Comparison of ENCODE assay signal across 7 cellular contexts in the genomic region with DNA sequence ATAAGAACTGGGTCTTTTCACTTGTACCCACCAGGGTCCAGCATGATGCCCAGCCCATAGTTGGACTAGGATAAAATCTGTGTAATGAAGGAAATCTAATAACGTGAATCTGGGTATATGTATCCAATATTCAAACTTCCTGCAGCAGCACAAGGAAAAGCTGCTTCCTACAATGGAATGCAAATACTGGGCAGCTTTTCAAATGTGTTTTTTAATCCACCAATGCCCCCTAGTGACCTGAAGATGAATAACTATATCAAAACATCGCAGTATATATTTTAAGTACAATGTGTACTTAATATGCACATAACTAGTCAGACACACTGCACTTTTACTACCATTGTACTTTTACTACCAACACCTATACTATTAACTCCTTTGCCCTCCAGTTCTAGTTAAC.
DNase-seq lines count a peak whose midpoint lies in the region; ATAC-seq and TF ChIP-seq lines count a peak whose summit lies in the region.

No MANE protein-coding gene starts in this region.

- no peak overlapping the region for H3K9ac ChIP-seq in MM.1S (ENCODE audit: low read length)

- H3K27ac ChIP-seq in MM.1S (ENCODE audit: low read length), result no peak overlapping the region
- peak overlapping the region; percentile 61 for H3K27ac ChIP-seq in VCaP

- no peak overlapping the region for H3K4me3 ChIP-seq in MM.1S (ENCODE audit: low read length)

- no peak for ATAC-seq in GM18867 (IDR thresholded peaks at IDR 0.05; ENCODE audit: unreplicated experiment)

- no peak overlapping the region for H3K4me2 ChIP-seq in MM.1S (ENCODE audit: low read depth, low read length)

- H3K9me3 ChIP-seq in MM.1S (replicated peaks; ENCODE audit: insufficient read depth, low read length), result no peaks in the 10 kb centered on the region

- H2AFZ ChIP-seq in MM.1S (ENCODE audit: low read length), result no peak overlapping the region

- no peaks in the 10 kb centered on the region for H4K20me1 ChIP-seq in MM.1S (ENCODE audit: insufficient read depth, low read length)

- H3K79me2 ChIP-seq in MM.1S (ENCODE audit: low read length), result peaks cover 30% of the 10 kb centered on the region

- H3K4me1 ChIP-seq in MM.1S (ENCODE audit: low read length), result peaks cover 17% of the 10 kb centered on the region; the same call in 1 of the 2 replicates

- no peaks in the 10 kb centered on the region for H3K27me3 ChIP-seq in MM.1S (replicated peaks; ENCODE audit: insufficient read depth, low read length)

- DNase-seq in GM10266 (ENCODE audit: extremely low spot score) (no peak), MM.1S (peak; percentile 14), globus pallidus (ENCODE audit: low spot score) (peak; percentile 65), putamen (ENCODE audit: low spot score) (peak; percentile 34), T-helper 9 cell (no peak)

- H3F3A ChIP-seq in MM.1S (ENCODE audit: insufficient read depth, low read length), result no peaks in the 10 kb centered on the region

- no peaks in the 10 kb centered on the region for H3K36me3 ChIP-seq in MM.1S (replicated peaks; ENCODE audit: insufficient read depth, low read length)

- TF ChIP-seq CTCF in GM10266 (IDR thresholded peaks at IDR 0.05; ENCODE audit: control insufficient read depth, insufficient read depth, low read depth, missing control alignments) (peak; percentile 45), MM.1S (IDR thresholded peaks at IDR 0.05; ENCODE audit: low read length) (peak; percentile 44), VCaP (conservative IDR thresholded peaks at IDR 0.05) (peak; percentile 5; the same call in 1 of the 2 replicates)

- H3K9me2 ChIP-seq in MM.1S (replicated peaks; ENCODE audit: insufficient read depth, low read length), result no peaks in the 10 kb centered on the region

Comparison
In these comparisons a context has a peak if more than half of its experiments do, and no peak if none do; other contexts are left out.
1. DNase-seq: peak in MM.1S (single experiment), globus pallidus (single experiment) and putamen (single experiment); none in GM10266 (single experiment) and T-helper 9 cell (single experiment).
2. Peak in every context shown above with its lines, with median percentiles within 50 percentile points of each other: CTCF ChIP-seq.